In genomic region chr14:31388687-31389413, GRCh38 we compare ENCODE assay signal across 12 cellular contexts. TPM values are rescaled to one million over a fixed set of nuclear protein-coding genes. Genes with fewer than 3 reads are reported as not detected.
DNase-seq lines count a peak whose midpoint lies in the region; ATAC-seq and TF ChIP-seq lines count a peak whose summit lies in the region.
"Had no signal": no experiment of that assay in that cellular context is flagged by ENCODE, and none has a peak within 500 bp of the region (broad histone marks: within the 10 kb centered on the region; RNA-seq: fewer than 3 reads in every experiment).

No MANE protein-coding gene starts in this region.

- intact Hi-C loops in Calu3 (cut with micrococcal nuclease; ENCODE audit: unreplicated experiment), result no loop called here

- in situ Hi-C loops in GM13976 (cut with MboI; ENCODE audit: low sequenced_read_pairs, unreplicated experiment), result no loop called here

- H3K4me1 Mint-ChIP-seq in Calu3 (ENCODE audit: low read depth, unreplicated experiment), result no peaks in the 10 kb centered on the region

- no peaks in the 10 kb centered on the region for H3K9me3 Mint-ChIP-seq in Calu3 (ENCODE audit: low read depth, unreplicated experiment)

- CTCF ChIA-PET in Calu3 (lab: Charles Lee), result no interaction called here

- no peak overlapping the region for H3K4me3 ChIP-seq in cardiac fibroblast (replicated peaks in 1 of 2; ENCODE audit: low read depth in 2 of 2, low read length in 2 of 2)

- ATAC-seq in HG02759 (IDR thresholded peaks at IDR 0.05; ENCODE audit: unreplicated experiment) (peak; percentile 48), omental fat pad (ENCODE audit: low FRiP score) (peak; percentile 87), HG03280 (IDR thresholded peaks at IDR 0.05; ENCODE audit: unreplicated experiment) (no peak)

- H3K27ac Mint-ChIP-seq in Calu3 (ENCODE audit: unreplicated experiment), result no peak overlapping the region

- peaks cover 9% of the 10 kb centered on the region for H3K36me3 Mint-ChIP-seq in Calu3 (ENCODE audit: insufficient read depth, unreplicated experiment)

- no peak for TF ChIP-seq CTCF in GM13976 (IDR thresholded peaks at IDR 0.05; ENCODE audit: borderline replicate concordance, control extremely low read depth, extremely low read depth, insufficient read depth, missing control alignments)
- no peak for TF ChIP-seq CTCF in cardiac fibroblast (IDR thresholded peaks at IDR 0.05; ENCODE audit: low read depth, low read length)
- no peak for TF ChIP-seq CTCF in omental fat pad (IDR thresholded peaks at IDR 0.05)
- TF ChIP-seq CTCF in Calu3 (IDR thresholded peaks at IDR 0.05; ENCODE audit: unreplicated experiment), result no peak

- H3K4me3 Mint-ChIP-seq in Calu3 (ENCODE audit: low read depth, unreplicated experiment), result no peak overlapping the region

- peak; percentile 25 for DNase-seq in GM13976 (ENCODE audit: low spot score)
- peak; percentile 70 to 91 for DNase-seq in cardiac fibroblast (ENCODE audit: low read depth in 2 of 2)
- no peak for DNase-seq in omental fat pad (ENCODE audit: low spot score)
- DNase-seq in SKM-1 (lab: John Stamatoyannopoulos, UW; ENCODE audit: unreplicated experiment), result no peak
- no peak for DNase-seq in Calu3
- no peak for DNase-seq in KG1 (lab: John Stamatoyannopoulos, UW)
- DNase-seq: activated CD4-positive, CD25-positive, alpha-beta regulatory T cell; NCI-H524 treated with DMSO at 0.1 percent for 48 hours; small intestine; stimulated activated CD8-positive, alpha-beta memory T cell treated with anti-CD3 and anti-CD28 coated beads, Interleukin-4, amount 100 ng/mL, for 48 hours had no signal

- H3K27me3 Mint-ChIP-seq in Calu3 (ENCODE audit: unreplicated experiment), result no peaks in the 10 kb centered on the region

- BruUV-seq in Calu3 (replicated peaks; lab: Mats Ljungman, UMichigan), result no TSS peak

RNA-seq across cellular contexts. Expression of gene HEATR5A, which starts 31.5 kb away (rescaled TPM):
- total RNA-seq in omental fat pad (10 to 100 TPM; 29.4 to 41.8 (median 31.9) TPM), Calu3 (2022) (28.9 and 31.3 TPM in 2 replicates)

Comparison
In these comparisons a context has a peak if more than half of its experiments do, and no peak if none do; other contexts are left out.
1. DNase-seq: peak in GM13976 (single experiment) and cardiac fibroblast (2 of 2); none in omental fat pad (single experiment), SKM-1 (single experiment), Calu3 (single experiment) and KG1 (single experiment).